12 cellular contexts compared by ENCODE assay signal in the genomic region with DNA sequence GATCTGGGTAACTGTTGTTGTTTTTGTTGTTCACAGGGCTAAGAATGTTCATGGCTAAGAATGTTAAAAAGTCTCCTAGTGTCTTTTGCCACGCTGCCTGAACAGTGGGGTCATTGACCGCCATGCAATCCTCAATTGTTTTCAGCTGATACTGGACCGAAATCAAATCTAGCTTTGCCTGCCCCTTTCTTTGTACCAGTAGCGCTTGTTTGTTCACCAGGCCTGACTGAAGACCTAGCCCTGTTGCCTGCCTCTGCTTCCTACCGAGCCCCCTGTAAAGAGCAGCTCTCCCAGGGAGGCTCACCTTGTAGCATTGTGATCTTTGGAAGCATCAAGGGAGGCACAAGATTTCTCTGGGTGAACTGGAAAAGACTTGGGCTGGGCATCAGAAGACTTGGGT. TPM values are rescaled to one million over a fixed set of nuclear protein-coding genes. Genes with fewer than 3 reads are reported as not detected.
DNase-seq lines count a peak whose midpoint lies in the region; ATAC-seq and TF ChIP-seq lines count a peak whose summit lies in the region.
"Had no signal": no experiment of that assay in that cellular context is flagged by ENCODE, and none has a peak within 500 bp of the region (broad histone marks: within the 10 kb centered on the region; RNA-seq: fewer than 3 reads in every experiment).

No MANE protein-coding gene starts in this region.

- no peak overlapping the region for H4K8ac ChIP-seq in IMR-90 (ENCODE audit: low read depth in 2 of 2, low read length in 2 of 2)

- no peak overlapping the region for H3K4me2 ChIP-seq in IMR-90 (ENCODE audit: low read depth, low read length)

- H4K20me1 ChIP-seq in IMR-90 (ENCODE audit: insufficient read depth, low read length): peaks cover 57% of the 10 kb centered on the region

- dilution Hi-C loops in IMR-90 (cut with HindIII; ENCODE audit: low sequenced_read_pairs, unreplicated experiment): no loop called here

- DNase-seq in IMR-90: no peak
- DNase-seq in anterior cingulate cortex (lab: John Stamatoyannopoulos, UW): peak in 42 of 58 donors; percentile 7 to 90 (median 52)
- DNase-seq in right lobe of liver: no peak
- DNase-seq in stimulated activated effector memory CD8-positive, alpha-beta T cell treated with anti-CD3 and anti-CD28 coated beads, Interleukin-12 subunit alpha, Interleukin-12 subunit beta, amount 100 ng/mL, for 72 hours (ENCODE audit: low spot score in 2 of 2): no peak
- DNase-seq in NCI-H82 treated with DMSO at 0.1 percent for 48 hours (lab: John Stamatoyannopoulos, UW; ENCODE audit: unreplicated experiment): no peak
- DNase-seq in NCI-H1417 (lab: John Stamatoyannopoulos, UW): no peak
- DNase-seq in activated CD8-positive, alpha-beta memory T cell treated with anti-CD3 and anti-CD28 coated beads for 24 hours: no peak
- DNase-seq: activated naive CD4-positive, alpha-beta T cell treated with anti-CD3 and anti-CD28 coated beads, Interleukin-2, amount 50 U/mL, for 16 hours; DMS153; heart left ventricle; NCI-H2227 treated with DMSO at 0.1 percent for 48 hours had no signal

- H3K27me3 ChIP-seq in IMR-90 (ENCODE audit: control insufficient read depth, insufficient read depth, low read length) (no peaks in the 10 kb centered on the region), right lobe of liver (no peaks in the 10 kb centered on the region)
- H3K27me3 ChIP-seq: heart left ventricle had no signal

- peaks cover 18% of the 10 kb centered on the region for H3K9me1 ChIP-seq in IMR-90 (ENCODE audit: insufficient read depth, low read length)

- 96% methylated on average over 4 of the region's 5 CpGs; no CpG with 5 or more reads in 1 of the 2 experiments for WGBS in IMR-90 (ENCODE audit: extremely low coverage in 2 of 2, insufficient read length in 1 of 2), 2 experiments
- 49% methylated on average over 2 of the region's 5 CpGs for WGBS in right lobe of liver (ENCODE audit: insufficient coverage, low coverage, low lambda C conversion rate, missing lambda C conversion rate)

- no peak overlapping the region for H3K56ac ChIP-seq in IMR-90 (ENCODE audit: extremely low read depth, insufficient read depth, low read length)

- H4K5ac ChIP-seq in IMR-90 (ENCODE audit: low read depth, low read length): no peak overlapping the region

- H2AFZ ChIP-seq in IMR-90 (replicated peaks; ENCODE audit: low read length, poor library complexity): no peak overlapping the region

- POLR2A ChIA-PET in IMR-90 (lab: Charles Lee; ENCODE audit: unreplicated experiment): no interaction called here

- H3K9ac ChIP-seq in IMR-90 (ENCODE audit: low read depth, low read length): no peak overlapping the region

- H3K4ac ChIP-seq in IMR-90 (ENCODE audit: low read depth, low read length): no peak overlapping the region; the same call in 1 of the 2 replicates

- TF ChIP-seq RAD21 in IMR-90 (IDR thresholded peaks at IDR 0.05; ENCODE audit: low read length): no peak

- H3K23ac ChIP-seq in IMR-90 (ENCODE audit: low read depth, low read length): no peak overlapping the region; the same call in 1 of the 2 replicates

- H3K9me3 ChIP-seq in IMR-90 (ENCODE audit: control insufficient read depth, insufficient read depth, low read length): no peaks in the 10 kb centered on the region
- no peaks in the 10 kb centered on the region for H3K9me3 ChIP-seq in right lobe of liver
- H3K9me3 ChIP-seq: heart left ventricle had no signal

- H2BK120ac ChIP-seq in IMR-90 (ENCODE audit: low read depth, low read length): no peak overlapping the region

- CTCF ChIA-PET in IMR-90 (lab: Yijun Ruan, JAX): no interaction called here

- no peak for TF ChIP-seq POLR2A in IMR-90 (IDR thresholded peaks at IDR 0.05; ENCODE audit: low read depth, low read length)
- no peak for TF ChIP-seq POLR2A in right lobe of liver (IDR thresholded peaks at IDR 0.05)

- H3K4me3 Mint-ChIP-seq in stimulated activated effector memory CD8-positive, alpha-beta T cell treated with anti-CD3 and anti-CD28 coated beads, Interleukin-12 subunit alpha, Interleukin-12 subunit beta, amount 100 ng/mL, for 72 hours: no peak overlapping the region

- ATAC-seq in IMR-90 (ENCODE audit: low read depth): no peak
- ATAC-seq in right lobe of liver: peak; percentile 88 to 94 (median 92)
- ATAC-seq in stimulated activated effector memory CD8-positive, alpha-beta T cell treated with anti-CD3 and anti-CD28 coated beads, Interleukin-12 subunit alpha, Interleukin-12 subunit beta, amount 100 ng/mL, for 72 hours: no peak

- no peak overlapping the region for H4K91ac ChIP-seq in IMR-90 (ENCODE audit: insufficient read depth, low read depth, low read length)

- no peak overlapping the region for H2BK5ac ChIP-seq in IMR-90 (ENCODE audit: low read depth, low read length, poor library complexity, severe bottlenecking)

- no peak overlapping the region for H2AK5ac ChIP-seq in IMR-90 (ENCODE audit: low read depth, low read length)

- intact Hi-C loops in IMR-90 (cut with micrococcal nuclease): no loop called here
- intact Hi-C loops in right lobe of liver (cut with DNase I): no loop called here

- in situ Hi-C loops in IMR-90 (cut with MboI; ENCODE audit: low sequenced_read_pairs): no loop called here

- H3K4me3 ChIP-seq in IMR-90 (ENCODE audit: insufficient read depth, low read depth, low read length) (no peak overlapping the region), right lobe of liver (no peak overlapping the region)
- H3K4me3 ChIP-seq: heart left ventricle had no signal

- H3K14ac ChIP-seq in IMR-90 (replicated peaks; ENCODE audit: low read depth, low read length): 0 out of 2 replicates have a peak overlapping the region, but pooled peaks have one; percentile 6

- H3K27ac Mint-ChIP-seq in stimulated activated effector memory CD8-positive, alpha-beta T cell treated with anti-CD3 and anti-CD28 coated beads, Interleukin-12 subunit alpha, Interleukin-12 subunit beta, amount 100 ng/mL, for 72 hours: peak overlapping the region; percentile 63

- no peak overlapping the region for H2AK9ac ChIP-seq in IMR-90 (replicated peaks; ENCODE audit: low read depth, low read length, poor library complexity)

- no peak overlapping the region for H3K18ac ChIP-seq in IMR-90 (ENCODE audit: low read depth, low read length)

- peaks cover 14 to 69% of the 10 kb centered on the region in 2 experiments for H3K79me1 ChIP-seq in IMR-90 (ENCODE audit: low read depth in 1 of 2, low read length in 2 of 2)

- H3K4me1 Mint-ChIP-seq in stimulated activated effector memory CD8-positive, alpha-beta T cell treated with anti-CD3 and anti-CD28 coated beads, Interleukin-12 subunit alpha, Interleukin-12 subunit beta, amount 100 ng/mL, for 72 hours: peaks cover 28% of the 10 kb centered on the region

- H3K9me3 Mint-ChIP-seq in stimulated activated effector memory CD8-positive, alpha-beta T cell treated with anti-CD3 and anti-CD28 coated beads, Interleukin-12 subunit alpha, Interleukin-12 subunit beta, amount 100 ng/mL, for 72 hours: no peaks in the 10 kb centered on the region

- H3K4me1 ChIP-seq in IMR-90 (ENCODE audit: control insufficient read depth, insufficient read depth, low read length) (peaks cover 12% of the 10 kb centered on the region), right lobe of liver (peaks cover 0 to 14% (median 6%) of the 10 kb centered on the region in 4 donors)

- H3K36me3 ChIP-seq in IMR-90 (ENCODE audit: control insufficient read depth, insufficient read depth, low read length): peaks cover 2% of the 10 kb centered on the region; the same call in 1 of the 2 replicates
- H3K36me3 ChIP-seq in right lobe of liver: peaks cover 0 to 2% (median under 1%) of the 10 kb centered on the region in 4 donors

- peaks cover 33% of the 10 kb centered on the region for H3K36me3 Mint-ChIP-seq in stimulated activated effector memory CD8-positive, alpha-beta T cell treated with anti-CD3 and anti-CD28 coated beads, Interleukin-12 subunit alpha, Interleukin-12 subunit beta, amount 100 ng/mL, for 72 hours

- TF ChIP-seq CTCF in IMR-90 (conservative IDR thresholded peaks at IDR 0.05; ENCODE audit: low read depth, low read length) (no peak), right lobe of liver (IDR thresholded peaks at IDR 0.05) (no peak)

- BruUV-seq in IMR-90 (replicated peaks; lab: Mats Ljungman, UMichigan): no TSS peak

- H3K27ac ChIP-seq in IMR-90 (ENCODE audit: insufficient read depth, low read length) (no peak overlapping the region), right lobe of liver (peak overlapping the region in 2 of 3 donors; percentile 38 to 44)
- H3K27ac ChIP-seq: RWPE1 had no signal

- H2BK20ac ChIP-seq in IMR-90 (ENCODE audit: low read depth, low read length): no peak overlapping the region

- H2BK15ac ChIP-seq in IMR-90 (ENCODE audit: low read depth, low read length): no peak overlapping the region

TF ChIP-seq in IMR-90, 13 proteins besides CTCF, POLR2A, EP300 and RAD21 (continues in another document):
- TF ChIP-seq RCOR1 (IDR thresholded peaks at IDR 0.05; ENCODE audit: insufficient replicate concordance, low read length) (no peak), MXI1 (IDR thresholded peaks at IDR 0.05; ENCODE audit: borderline replicate concordance, low read depth, low read length) (no peak), RFX5 (IDR thresholded peaks at IDR 0.05; ENCODE audit: low read depth, low read length) (no peak), NFE2L2 (IDR thresholded peaks at IDR 0.05; ENCODE audit: low read depth, low read length) (no peak), MAFK (IDR thresholded peaks at IDR 0.05; ENCODE audit: low read depth, low read length) (no peak)
- TF ChIP-seq, protein P1, sequence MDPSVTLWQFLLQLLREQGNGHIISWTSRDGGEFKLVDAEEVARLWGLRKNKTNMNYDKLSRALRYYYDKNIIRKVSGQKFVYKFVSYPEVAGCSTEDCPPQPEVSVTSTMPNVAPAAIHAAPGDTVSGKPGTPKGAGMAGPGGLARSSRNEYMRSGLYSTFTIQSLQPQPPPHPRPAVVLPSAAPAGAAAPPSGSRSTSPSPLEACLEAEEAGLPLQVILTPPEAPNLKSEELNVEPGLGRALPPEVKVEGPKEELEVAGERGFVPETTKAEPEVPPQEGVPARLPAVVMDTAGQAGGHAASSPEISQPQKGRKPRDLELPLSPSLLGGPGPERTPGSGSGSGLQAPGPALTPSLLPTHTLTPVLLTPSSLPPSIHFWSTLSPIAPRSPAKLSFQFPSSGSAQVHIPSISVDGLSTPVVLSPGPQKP (IDR thresholded peaks at IDR 0.05; ENCODE audit: borderline replicate concordance, low read depth, low read length): no peak
- TF ChIP-seq, protein P2, sequence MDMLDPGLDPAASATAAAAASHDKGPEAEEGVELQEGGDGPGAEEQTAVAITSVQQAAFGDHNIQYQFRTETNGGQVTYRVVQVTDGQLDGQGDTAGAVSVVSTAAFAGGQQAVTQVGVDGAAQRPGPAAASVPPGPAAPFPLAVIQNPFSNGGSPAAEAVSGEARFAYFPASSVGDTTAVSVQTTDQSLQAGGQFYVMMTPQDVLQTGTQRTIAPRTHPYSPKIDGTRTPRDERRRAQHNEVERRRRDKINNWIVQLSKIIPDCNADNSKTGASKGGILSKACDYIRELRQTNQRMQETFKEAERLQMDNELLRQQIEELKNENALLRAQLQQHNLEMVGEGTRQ (IDR thresholded peaks at IDR 0.05; ENCODE audit: low read depth, low read length): no peak

RNA-seq across cellular contexts. Expression of a gene that starts 6.7 kb away (rescaled TPM):
- total RNA-seq in IMR-90 (2012; rRNA removed): 62.7 and 66.4 TPM in 2 replicates
- polyA plus RNA-seq in IMR-90 (2012; rRNA removed): 11.7 and 14.8 TPM in 2 replicates
- 6.3 and 13.4 TPM in 2 replicates for polyA plus RNA-seq in IMR-90 (2012; cell fraction: cytosol; rRNA removed)
- polyA plus RNA-seq in IMR-90 (2012; cell fraction: nucleus; rRNA removed; ENCODE audit: low replicate concordance): 4.9 and 18.8 TPM in 2 replicates
- total RNA-seq in right lobe of liver: 10 to 100 TPM; 22.5 to 28.2 (median 25.0) TPM

Comparison
In these comparisons a context has a peak if more than half of its experiments do, and no peak if none do; other contexts are left out.
1. ATAC-seq: peak in right lobe of liver (4 of 4); none in IMR-90 (single experiment) and stimulated activated effector memory CD8-positive, alpha-beta T cell treated with anti-CD3 and anti-CD28 coated beads, Interleukin-12 subunit alpha, Interleukin-12 subunit beta, amount 100 ng/mL, for 72 hours (single experiment).
2. DNase-seq: peak in anterior cingulate cortex (42 of 58); none in IMR-90 (single experiment), right lobe of liver (0 of 3), stimulated activated effector memory CD8-positive, alpha-beta T cell treated with anti-CD3 and anti-CD28 coated beads, Interleukin-12 subunit alpha, Interleukin-12 subunit beta, amount 100 ng/mL, for 72 hours (0 of 2), NCI-H82 treated with DMSO at 0.1 percent for 48 hours (single experiment), NCI-H1417 (0 of 3) and activated CD8-positive, alpha-beta memory T cell treated with anti-CD3 and anti-CD28 coated beads for 24 hours (single experiment).